Comparison of ENCODE assay signal across 18 cellular contexts in genomic region chr7:127557803-127558202, GRCh38. TPM values are rescaled to one million over a fixed set of nuclear protein-coding genes. Genes with fewer than 3 reads are reported as not detected.
"Had no signal": no experiment of that assay in that cellular context is flagged by ENCODE, and none has a peak within 500 bp of the region (broad histone marks: within the 10 kb centered on the region; RNA-seq: fewer than 3 reads in every experiment).

No MANE protein-coding gene starts in this region.

- H3K27ac Mint-ChIP-seq: activated naive CD4-positive, alpha-beta T cell treated with anti-CD3 and anti-CD28 coated beads, Interleukin-2, amount 50 U/mL, for 24 hours; nephron progenitor cell; T-helper 17 cell; type B pancreatic cell had no signal

- H3K9me3 Mint-ChIP-seq: activated naive CD4-positive, alpha-beta T cell treated with anti-CD3 and anti-CD28 coated beads, Interleukin-2, amount 50 U/mL, for 24 hours; type B pancreatic cell had no signal

- DNase-seq: activated CD4-positive, alpha-beta T cell treated with anti-CD3 and anti-CD28 coated beads, Interleukin-2, amount 50 U/mL, for 1 hour; activated CD4-positive, CD25-positive, alpha-beta regulatory T cell; activated effector memory CD4-positive, alpha-beta T cell treated with Interleukin-2 at 50 U/mL for 16 hours; activated T-cell treated with anti-CD3 and anti-CD28 coated beads, Interleukin-2, amount 50 U/mL, for 1 hour; amniotic stem cell; body of pancreas; cerebellar nuclear complex; dorsolateral prefrontal cortex; heart right ventricle; left ventricle myocardium superior; nephron progenitor cell; stimulated activated CD4-positive, alpha-beta T cell treated with anti-CD3 and anti-CD28 coated beads, Interleukin-4, amount 100 ng/mL, for 1 hour; stimulated activated CD8-positive, alpha-beta memory T cell treated with anti-CD3 and anti-CD28 coated beads, Interleukin-4, amount 100 ng/mL, for 48 hours; stimulated activated naive CD8-positive, alpha-beta T cell treated with anti-CD3 and anti-CD28 coated beads, Interleukin-15, Interleukin-2, amounts not matched to agents 100 U/mL and 50 U/mL, for 24 hours; T-helper 17 cell had no signal

- H3K27me3 Mint-ChIP-seq: T-helper 17 cell had no signal

- H3K27me3 ChIP-seq: body of pancreas, dorsolateral prefrontal cortex, heart right ventricle, suprapubic skin had no signal

- H3K9me3 ChIP-seq: body of pancreas, suprapubic skin had no signal

- ATAC-seq: body of pancreas; heart right ventricle; left ventricle myocardium superior; stimulated activated naive CD8-positive, alpha-beta T cell treated with anti-CD3 and anti-CD28 coated beads, Interleukin-15, Interleukin-2, amounts not matched to agents 100 U/mL and 50 U/mL, for 24 hours; T-helper 17 cell had no signal

- H3K4me1 Mint-ChIP-seq: activated naive CD4-positive, alpha-beta T cell treated with anti-CD3 and anti-CD28 coated beads, Interleukin-2, amount 50 U/mL, for 24 hours; nephron progenitor cell; T-helper 17 cell had no signal

- H3K4me1 ChIP-seq: body of pancreas, heart right ventricle, suprapubic skin had no signal

- H3K36me3 Mint-ChIP-seq: type B pancreatic cell had no signal

- H3K4me3 ChIP-seq: body of pancreas, dorsolateral prefrontal cortex, heart right ventricle, suprapubic skin had no signal

- H3K4me3 Mint-ChIP-seq: activated naive CD4-positive, alpha-beta T cell treated with anti-CD3 and anti-CD28 coated beads, Interleukin-2, amount 50 U/mL, for 24 hours; nephron progenitor cell; T-helper 17 cell; type B pancreatic cell had no signal

- H3K36me3 ChIP-seq: heart right ventricle, suprapubic skin had no signal

- H3K27ac ChIP-seq: body of pancreas, dorsolateral prefrontal cortex, heart right ventricle, suprapubic skin had no signal

RNA-seq across cellular contexts. Expression of gene FSCN3, which starts 35.7 kb away (rescaled TPM):
- total RNA-seq: left ventricle myocardium superior had no signal
